Comparison of ENCODE assay signal across 11 cellular contexts in the genomic region with DNA sequence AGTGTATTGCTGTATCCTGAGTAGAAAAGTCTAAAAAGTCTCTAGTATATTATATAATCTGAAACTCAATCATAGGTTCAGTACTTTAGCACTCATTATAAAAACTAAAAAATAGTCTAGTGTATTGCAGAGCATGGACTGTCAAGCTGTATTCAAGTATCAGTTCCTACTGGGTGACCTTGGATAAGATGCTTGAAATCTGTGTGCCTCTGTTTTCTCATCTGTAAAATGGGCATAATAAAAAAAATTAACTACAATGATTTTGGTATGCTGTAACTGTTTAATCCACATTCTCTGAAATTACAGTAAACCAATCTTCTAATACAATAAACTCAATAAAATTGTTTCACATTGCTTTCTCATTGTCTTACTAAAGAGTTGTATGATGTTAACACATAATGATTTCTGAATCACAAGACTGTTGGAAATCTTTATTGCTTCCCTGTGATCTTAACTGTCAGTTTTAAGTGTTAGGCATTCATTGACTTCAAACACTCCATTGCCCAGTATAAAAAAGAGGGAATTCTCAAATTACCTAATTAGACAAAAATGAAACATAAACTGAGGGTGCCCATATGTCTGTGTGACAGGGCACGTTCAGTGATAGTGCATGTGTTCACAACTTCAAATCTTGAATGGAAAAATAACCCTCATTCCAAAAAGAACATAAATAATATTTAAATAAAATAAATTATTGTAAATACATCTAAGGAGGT. TPM values are rescaled to one million over a fixed set of nuclear protein-coding genes. Genes with fewer than 3 reads are reported as not detected.
DNase-seq lines count a peak whose midpoint lies in the region; ATAC-seq and TF ChIP-seq lines count a peak whose summit lies in the region.
"Had no signal": no experiment of that assay in that cellular context is flagged by ENCODE, and none has a peak within 500 bp of the region (broad histone marks: within the 10 kb centered on the region; RNA-seq: fewer than 3 reads in every experiment).

No MANE protein-coding gene starts in this region.

- peaks cover 73% of the 10 kb centered on the region for H3K79me2 ChIP-seq in ACC112 (ENCODE audit: control insufficient read depth, insufficient read depth, low read length, unreplicated experiment)
- no peaks in the 10 kb centered on the region for H3K79me2 ChIP-seq in Karpas-422 (ENCODE audit: low read length)

- TF ChIP-seq EP300 in ovary (IDR thresholded peaks at IDR 0.05): no peak

- H3K9me3 ChIP-seq in SJSA1 (replicated peaks) (no peaks in the 10 kb centered on the region), ovary (no peaks in the 10 kb centered on the region), Karpas-422 (ENCODE audit: low read length) (no peaks in the 10 kb centered on the region)

- H3K27me3 ChIP-seq in ACC112 (ENCODE audit: insufficient read depth, low read length): no peaks in the 10 kb centered on the region
- H3K27me3 ChIP-seq in SJSA1 (replicated peaks): no peaks in the 10 kb centered on the region
- no peaks in the 10 kb centered on the region for H3K27me3 ChIP-seq in ovary
- no peaks in the 10 kb centered on the region for H3K27me3 ChIP-seq in Karpas-422 (ENCODE audit: low read length)

- no peaks in the 10 kb centered on the region for H4K20me1 ChIP-seq in Karpas-422 (ENCODE audit: insufficient read depth, low read depth, low read length)

- no peaks in the 10 kb centered on the region for H3K9me2 ChIP-seq in Karpas-422 (replicated peaks; ENCODE audit: insufficient read depth, low read length)

- TF ChIP-seq POLR2A in ovary (IDR thresholded peaks at IDR 0.05): no peak

- H3K4me3 ChIP-seq in ACC112 (ENCODE audit: low read depth, low read length): peak overlapping the region; percentile 84
- H3K4me3 ChIP-seq in SJSA1: peak overlapping the region; percentile 52; the same call in 1 of the 2 replicates
- H3K4me3 ChIP-seq in ovary: peak overlapping the region; percentile 64
- no peak overlapping the region for H3K4me3 ChIP-seq in Karpas-422 (ENCODE audit: low read length)

- WGBS in ovary, 3 donors: 34 to 50% (median 34%) methylated on average over 1 of the region's 1 CpG

- no peak for ATAC-seq in GM21529 (IDR thresholded peaks at IDR 0.05; ENCODE audit: unreplicated experiment)
- ATAC-seq: HCT116 had no signal

- no peak overlapping the region for H3K4me2 ChIP-seq in Karpas-422 (ENCODE audit: low read depth, low read length, poor library complexity, severe bottlenecking)

- H3K4me1 ChIP-seq in ACC112 (ENCODE audit: control insufficient read depth, insufficient read depth, low read length, unreplicated experiment) (peaks cover 43% of the 10 kb centered on the region), SJSA1 (replicated peaks) (peaks cover 56% of the 10 kb centered on the region), ovary (ENCODE audit: insufficient read depth) (no peaks in the 10 kb centered on the region), Karpas-422 (ENCODE audit: low read length) (peaks cover 6% of the 10 kb centered on the region; the same call in 1 of the 2 replicates)

- TF ChIP-seq CTCF in ovary (IDR thresholded peaks at IDR 0.05): no peak

- intact Hi-C loops in ovary (cut with DNase I): loop anchor here in 2 of 4 donors (10.0 kb wide), 1 partner anchor 251 kb away; no protein-coding TSS in a partner anchor

- H3K36me3 ChIP-seq in ACC112 (ENCODE audit: insufficient read depth, low read length): peaks cover 14% of the 10 kb centered on the region; the same call in 1 of the 2 replicates
- peaks cover 18% of the 10 kb centered on the region for H3K36me3 ChIP-seq in SJSA1
- no peaks in the 10 kb centered on the region for H3K36me3 ChIP-seq in ovary
- H3K36me3 ChIP-seq in Karpas-422 (ENCODE audit: insufficient read depth, low read length): no peaks in the 10 kb centered on the region

- DNase-seq in SJSA1 (ENCODE audit: low read depth in 1 of 2, low spot score in 2 of 2): peak in 1 of 2 experiments; percentile 21
- DNase-seq in fibroblast of peridontal ligament (ENCODE audit: extremely low read depth): peak; percentile 48
- DNase-seq in ovary: no peak
- no peak for DNase-seq in NCI-H146 (lab: John Stamatoyannopoulos, UW)
- DNase-seq in Karpas-422: no peak
- DNase-seq in activated CD8-positive, alpha-beta memory T cell treated with anti-CD3 and anti-CD28 coated beads for 24 hours: no peak
- DNase-seq: cortex of kidney had no signal

- H3K9ac ChIP-seq in Karpas-422 (ENCODE audit: low read length): no peak overlapping the region

- H3K27ac ChIP-seq in ACC112 (ENCODE audit: low read depth, low read length): peak overlapping the region; percentile 99
- peak overlapping the region; percentile 96 for H3K27ac ChIP-seq in SJSA1
- no peak overlapping the region for H3K27ac ChIP-seq in ovary
- no peak overlapping the region for H3K27ac ChIP-seq in Karpas-422 (ENCODE audit: low read length)
- H3K27ac ChIP-seq: SK-N-MC had no signal

- H2AFZ ChIP-seq in ACC112 (ENCODE audit: low read length, unreplicated experiment) (no peak overlapping the region), Karpas-422 (ENCODE audit: low read length) (no peak overlapping the region)

RNA-seq across cellular contexts. Expression of gene STARD13, which starts 2.2 kb away (rescaled TPM):
- total RNA-seq in SJSA1 (2014; rRNA removed; shearing (Covaris generic)): 4.9 and 7.8 TPM in 2 replicates
- total RNA-seq in ovary: 10 to 100 TPM in 6 of 7 donors, 1 to 10 TPM in 1; 8.1 to 31.5 (median 14.0) TPM
- 10 to 100 TPM in 1 of 2 donors, 1 to 10 TPM in 1; 7.2 to 17.1 TPM for polyA plus RNA-seq in ovary
- total RNA-seq in Karpas-422 (2014; rRNA removed; shearing (Covaris generic); ENCODE audit: low replicate concordance): 1.2 TPM in 2 replicates

Comparison
In these comparisons a context has a peak if more than half of its experiments do, and no peak if none do; other contexts are left out.
1. H3K27ac ChIP-seq: peak in ACC112 (single experiment) and SJSA1 (single experiment); none in ovary (0 of 2) and Karpas-422 (single experiment).